In genomic region chr1:94383966-94384408, GRCh38 we compare ENCODE assay signal across 9 cellular contexts. TPM values are rescaled to one million over a fixed set of nuclear protein-coding genes. Genes with fewer than 3 reads are reported as not detected.
DNase-seq lines count a peak whose midpoint lies in the region; ATAC-seq and TF ChIP-seq lines count a peak whose summit lies in the region.
"Had no signal": no experiment of that assay in that cellular context is flagged by ENCODE, and none has a peak within 500 bp of the region (broad histone marks: within the 10 kb centered on the region; RNA-seq: fewer than 3 reads in every experiment).

No MANE protein-coding gene starts in this region.

- H3K9me2 ChIP-seq in GM23248 (ENCODE audit: insufficient read depth): no peaks in the 10 kb centered on the region

- in situ Hi-C loops in GM23248 (cut with MboI): no loop called here

- no peak overlapping the region for H3K4me3 ChIP-seq in GM23248
- H3K4me3 ChIP-seq in lung: no peak overlapping the region

- no peaks in the 10 kb centered on the region for H3K36me3 Mint-ChIP-seq in activated T-helper 17 cell treated with anti-CD3 and anti-CD28 coated beads, Interleukin-2, amount 50 U/mL, for 72 hours (ENCODE audit: low read depth)
- peaks cover 6% of the 10 kb centered on the region for H3K36me3 Mint-ChIP-seq in nephron progenitor cell (ENCODE audit: low read depth)

- peak overlapping the region; percentile 66 for H3K4me3 Mint-ChIP-seq in activated T-helper 17 cell treated with anti-CD3 and anti-CD28 coated beads, Interleukin-2, amount 50 U/mL, for 72 hours
- H3K4me3 Mint-ChIP-seq in nephron progenitor cell: no peak overlapping the region

- H3K27ac Mint-ChIP-seq in activated T-helper 17 cell treated with anti-CD3 and anti-CD28 coated beads, Interleukin-2, amount 50 U/mL, for 72 hours: peak overlapping the region; percentile 57
- H3K27ac Mint-ChIP-seq in nephron progenitor cell: no peak overlapping the region

- 80 to 91% methylated on average over 4 of the region's 4 CpGs for WGBS in GM23248 (ENCODE audit: low coverage in 1 of 2, low lambda C conversion rate in 2 of 2, missing lambda C conversion rate in 2 of 2), 2 experiments
- WGBS in lung, 2 donors: 55 to 83% methylated on average over 4 of the region's 4 CpGs

- no peak overlapping the region for H2AFZ ChIP-seq in GM23248

- DNase-seq in DMS53 treated with DMSO at 0.1 percent for 48 hours (lab: John Stamatoyannopoulos, UW; ENCODE audit: unreplicated experiment): peak; percentile 98
- DNase-seq in GM23248: peak; percentile 31
- DNase-seq in lung (ENCODE audit: low spot score): peak; percentile 39
- no peak for DNase-seq in nephron progenitor cell
- DNase-seq in cortex of kidney (lab: John Stamatoyannopoulos, UW): no peak
- DNase-seq in GM10266 (ENCODE audit: extremely low spot score): no peak
- DNase-seq: activated effector memory CD4-positive, alpha-beta T cell treated with anti-CD3 and anti-CD28 coated beads, Interleukin-2, amount 50 U/mL, for 16 hours had no signal

- H3K9me3 Mint-ChIP-seq in activated T-helper 17 cell treated with anti-CD3 and anti-CD28 coated beads, Interleukin-2, amount 50 U/mL, for 72 hours: peaks cover 3% of the 10 kb centered on the region
- H3K9me3 Mint-ChIP-seq in nephron progenitor cell: peaks cover 8% of the 10 kb centered on the region

- H3K27me3 Mint-ChIP-seq in activated T-helper 17 cell treated with anti-CD3 and anti-CD28 coated beads, Interleukin-2, amount 50 U/mL, for 72 hours: peaks cover 12% of the 10 kb centered on the region
- no peaks in the 10 kb centered on the region for H3K27me3 Mint-ChIP-seq in nephron progenitor cell (ENCODE audit: low read depth, poor library complexity)

- H3K4me1 ChIP-seq in GM23248 (ENCODE audit: insufficient read depth) (no peaks in the 10 kb centered on the region; the same call in 1 of the 2 replicates), lung (ENCODE audit: control insufficient read depth in 2 of 2, insufficient read depth in 2 of 2, low read length in 2 of 2) (peaks cover 2% of the 10 kb centered on the region in 2 donors)

- no peak overlapping the region for H3K9ac ChIP-seq in GM23248

- no peaks in the 10 kb centered on the region for H4K20me1 ChIP-seq in GM23248 (ENCODE audit: insufficient read depth)

- TF ChIP-seq CTCF in lung (IDR thresholded peaks at IDR 0.05; ENCODE audit: control extremely low read depth, extremely low read depth): no peak
- TF ChIP-seq CTCF in nephron progenitor cell (IDR thresholded peaks at IDR 0.05): no peak
- TF ChIP-seq CTCF in GM10266 (IDR thresholded peaks at IDR 0.05; ENCODE audit: control insufficient read depth, insufficient read depth, low read depth, missing control alignments): no peak

- peak; percentile 88 for ATAC-seq in activated T-helper 17 cell treated with anti-CD3 and anti-CD28 coated beads, Interleukin-2, amount 50 U/mL, for 72 hours (replicated peaks)
- peak; percentile 41 for ATAC-seq in lung (ENCODE audit: insufficient read depth, low FRiP score)
- ATAC-seq in SK-N-SH treated with all-trans-retinoic acid at 6 μM for 48 hours: no peak

- no peak overlapping the region for H3K4me2 ChIP-seq in GM23248 (ENCODE audit: unreplicated experiment)

- H3K27ac ChIP-seq in GM23248: no peak overlapping the region
- no peak overlapping the region for H3K27ac ChIP-seq in lung (ENCODE audit: low read depth in 1 of 2, low read length in 1 of 2)

- H3K36me3 ChIP-seq in GM23248 (ENCODE audit: low read depth) (no peaks in the 10 kb centered on the region), lung (ENCODE audit: control insufficient read depth in 2 of 2, insufficient read depth in 2 of 2, low read length in 2 of 2) (no peaks in the 10 kb centered on the region)

- no peaks in the 10 kb centered on the region for H3F3A ChIP-seq in GM23248 (ENCODE audit: insufficient read depth)

- H3K27me3 ChIP-seq in GM23248 (replicated peaks; ENCODE audit: insufficient read depth) (0 out of 2 replicates have a peak, but pooled peaks cover 19% of the 10 kb centered on the region), lung (ENCODE audit: control insufficient read depth, insufficient read depth) (no peaks in the 10 kb centered on the region)

- no peaks in the 10 kb centered on the region for H3K79me2 ChIP-seq in GM23248 (ENCODE audit: insufficient read depth)

- no peaks in the 10 kb centered on the region for H3K9me3 ChIP-seq in GM23248 (ENCODE audit: low read depth)
- no peaks in the 10 kb centered on the region for H3K9me3 ChIP-seq in lung (ENCODE audit: control insufficient read depth in 2 of 2, insufficient read depth in 1 of 2, low read length in 1 of 2)

- peaks cover 22% of the 10 kb centered on the region for H3K4me1 Mint-ChIP-seq in activated T-helper 17 cell treated with anti-CD3 and anti-CD28 coated beads, Interleukin-2, amount 50 U/mL, for 72 hours
- H3K4me1 Mint-ChIP-seq in nephron progenitor cell: peaks cover 8% of the 10 kb centered on the region

TF ChIP-seq in SK-N-SH treated with all-trans-retinoic acid at 6 μM for 48 hours, 23 proteins besides CTCF, POLR2A, EP300 and RAD21 (continues in another document):
- TF ChIP-seq CREB5 (CRISPR knock-in tag; IDR thresholded peaks at IDR 0.05; ENCODE audit: low read depth) (no peak), PATZ1 (CRISPR knock-in tag; IDR thresholded peaks at IDR 0.05; ENCODE audit: borderline replicate concordance) (no peak), GLIS3 (CRISPR knock-in tag; IDR thresholded peaks at IDR 0.05) (no peak), BACH2 (CRISPR knock-in tag; IDR thresholded peaks at IDR 0.05; ENCODE audit: borderline replicate concordance) (no peak), TOX (CRISPR knock-in tag; IDR thresholded peaks at IDR 0.05; ENCODE audit: borderline replicate concordance) (no peak), TSHZ2 (CRISPR knock-in tag; IDR thresholded peaks at IDR 0.05) (no peak), ZFP3 (CRISPR knock-in tag; IDR thresholded peaks at IDR 0.05) (no peak), RARB (CRISPR knock-in tag; IDR thresholded peaks at IDR 0.05) (no peak), ZFP30 (CRISPR knock-in tag; IDR thresholded peaks at IDR 0.05) (no peak), ZNF70 (CRISPR knock-in tag; IDR thresholded peaks at IDR 0.05) (no peak)

RNA-seq across cellular contexts. Expression of gene ABCD3, which starts 34.2 kb away (rescaled TPM):
- 40.0 and 41.7 TPM in 2 replicates for total RNA-seq in GM23248 (2014; rRNA removed; shearing (Covaris generic))
- polyA plus RNA-seq in GM23248 (2016; fragmentation: Nextera tagmentation; extraction: Ambion mirVana) (31.8 and 32.2 TPM in 2 replicates), lung (10 to 100 TPM; 28.5 to 29.0 TPM)
- total RNA-seq in activated T-helper 17 cell treated with anti-CD3 and anti-CD28 coated beads, Interleukin-2, amount 50 U/mL, for 72 hours: 10 to 100 TPM; 18.8 to 27.6 TPM
- 10 to 100 TPM; 58.6 to 80.7 TPM for total RNA-seq in lung

Comparison
In these comparisons a context has a peak if more than half of its experiments do, and no peak if none do; other contexts are left out.
1. DNase-seq: peak in DMS53 treated with DMSO at 0.1 percent for 48 hours (single experiment), GM23248 (single experiment) and lung (single experiment); none in nephron progenitor cell (single experiment), cortex of kidney (single experiment) and GM10266 (single experiment).